ENCODE assay signal across 8 cellular contexts in the genomic region with DNA sequence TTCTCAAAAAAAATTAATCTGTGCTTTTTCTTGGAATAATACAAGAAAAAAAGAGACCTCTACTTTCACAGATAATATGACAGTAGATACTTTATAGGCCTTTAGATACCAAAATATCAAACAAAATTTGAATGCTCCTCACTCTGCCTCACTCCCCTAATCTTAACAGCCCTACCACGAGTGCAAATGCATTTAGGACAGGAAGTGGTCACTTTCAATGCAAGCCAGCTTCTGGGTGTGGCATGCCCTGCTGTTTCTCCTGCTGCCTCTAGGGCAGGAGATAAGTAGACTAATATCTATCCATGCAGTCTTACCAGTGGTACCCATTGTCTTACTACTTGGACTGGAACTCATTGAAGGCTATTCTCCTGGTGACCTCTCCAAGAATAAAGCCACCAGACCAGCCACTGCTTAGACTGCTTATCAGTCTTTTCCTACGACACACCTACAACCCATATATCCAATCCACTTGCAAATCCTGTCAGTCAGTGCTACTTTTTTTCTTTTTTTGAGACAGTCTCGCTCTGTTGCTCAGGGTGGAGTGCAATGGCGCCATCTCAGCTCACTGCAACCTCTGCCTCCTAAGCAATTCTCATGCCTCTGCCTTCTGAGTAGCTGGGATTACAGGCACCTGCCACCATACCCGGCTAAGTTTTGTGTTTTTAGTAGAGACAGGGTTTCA. TPM values are rescaled to one million over a fixed set of nuclear protein-coding genes. Genes with fewer than 3 reads are reported as not detected.
A peak's percentile ranks its signal among the peaks of the same experiment; 100 is the strongest.
DNase-seq lines count a peak whose midpoint lies in the region; ATAC-seq, FAIRE-seq and TF ChIP-seq lines count a peak whose summit lies in the region.

No MANE protein-coding gene starts in this region.

- 67 to 73% (median 70%) methylated on average over 5 of the region's 5 CpGs for WGBS in small intestine, 3 donors
- 73 to 76% methylated on average over 5 of the region's 5 CpGs for WGBS in tibial nerve, 2 donors

- H3K4me3 ChIP-seq in NB4 (ENCODE audit: low read depth, low read length), result no peak overlapping the region
- no peak overlapping the region for H3K4me3 ChIP-seq in brain microvascular endothelial cell (ENCODE audit: low read depth, low read length)
- no peak overlapping the region for H3K4me3 ChIP-seq in small intestine (ENCODE audit: low read depth in 1 of 2, low read length in 2 of 2)
- no peak overlapping the region for H3K4me3 ChIP-seq in tibial nerve

- no peaks in the 10 kb centered on the region for H3K36me3 ChIP-seq in brain microvascular endothelial cell (replicated peaks)
- H3K36me3 ChIP-seq in small intestine (ENCODE audit: control insufficient read depth in 2 of 2, insufficient read depth in 2 of 2, low read length in 2 of 2), result no peaks in the 10 kb centered on the region
- no peaks in the 10 kb centered on the region for H3K36me3 ChIP-seq in tibial nerve

- no peak for TF ChIP-seq POLR2A in NB4 (IDR thresholded peaks at IDR 0.05; ENCODE audit: extremely low read depth, insufficient read length)
- no peak for TF ChIP-seq POLR2A in tibial nerve (IDR thresholded peaks at IDR 0.05)

- in situ Hi-C loops in brain microvascular endothelial cell (cut with HindIII; ENCODE audit: low pct_ligation_motif_present, low sequenced_read_pairs), result no loop called here

- H3K27ac ChIP-seq in C4-2B (no peak overlapping the region), brain microvascular endothelial cell (no peak overlapping the region), small intestine (ENCODE audit: low read depth in 1 of 2, low read length in 1 of 2) (no peak overlapping the region), tibial nerve (no peak overlapping the region)

- no peak for TF ChIP-seq EP300 in tibial nerve (IDR thresholded peaks at IDR 0.05)

- no peaks in the 10 kb centered on the region for H3K27me3 ChIP-seq in brain microvascular endothelial cell (replicated peaks)
- peaks cover 0 to 2% of the 10 kb centered on the region in 2 donors for H3K27me3 ChIP-seq in small intestine (ENCODE audit: control insufficient read depth in 2 of 2, insufficient read depth in 2 of 2, low read length in 2 of 2)
- no peaks in the 10 kb centered on the region for H3K27me3 ChIP-seq in tibial nerve

- ATAC-seq in HG02678 (IDR thresholded peaks at IDR 0.05; ENCODE audit: unreplicated experiment), result peak; percentile 99

- no peaks in the 10 kb centered on the region for H3K9me3 ChIP-seq in small intestine (ENCODE audit: control insufficient read depth, low read depth)
- no peaks in the 10 kb centered on the region for H3K9me3 ChIP-seq in tibial nerve

- peak; percentile 52 for TF ChIP-seq CTCF in C4-2B (conservative IDR thresholded peaks at IDR 0.05)
- peak; percentile 65 for TF ChIP-seq CTCF in NB4 (IDR thresholded peaks at IDR 0.05; ENCODE audit: low read depth, low read length)
- TF ChIP-seq CTCF in brain microvascular endothelial cell (IDR thresholded peaks at IDR 0.05; ENCODE audit: low read depth, low read length, missing control alignments), result peak; percentile 69
- no peak for TF ChIP-seq CTCF in tibial nerve (IDR thresholded peaks at IDR 0.05)

- H3K4me1 ChIP-seq in small intestine (ENCODE audit: control insufficient read depth in 2 of 2, insufficient read depth in 1 of 2, low read depth in 1 of 2, low read length in 1 of 2) (peaks cover 0 to 2% of the 10 kb centered on the region in 2 donors), tibial nerve (no peaks in the 10 kb centered on the region)

- FAIRE-seq in GM18507 (lab: Jason Lieb, UNC) (peak; percentile 81), small intestine (lab: Jason Lieb, UNC) (no peak)

- peak; percentile 45 for DNase-seq in GM18507 (ENCODE audit: extremely low spot score, insufficient read length, low read depth)
- DNase-seq in NB4 (ENCODE audit: low read depth), result peak; percentile 83
- DNase-seq in brain microvascular endothelial cell, result peak; percentile 12
- DNase-seq in small intestine, result peak; percentile 25
- DNase-seq in NCI-H2227 (lab: John Stamatoyannopoulos, UW; ENCODE audit: unreplicated experiment), result no peak
- no peak for DNase-seq in tibial nerve (ENCODE audit: low spot score in 2 of 2)

RNA-seq across cellular contexts. Expression of a gene that starts 23.0 kb away (rescaled TPM):
- under 1 TPM in 2 of 3 donors, not detected in 1; under 0.01 to 0.85 TPM for polyA plus RNA-seq in small intestine
- 10 to 100 TPM in 1 of 4 donors, 1 to 10 TPM in 3; 1.5 to 12.6 (median 2.8) TPM for total RNA-seq in tibial nerve

RNA-seq across cellular contexts. Expression of a gene that starts 24.3 kb away (rescaled TPM):
- polyA plus RNA-seq in small intestine, result 10 to 100 TPM in 1 of 3 donors, 1 to 10 TPM in 2; 4.3 to 12.9 (median 6.7) TPM
- 100 to 1,000 TPM in 1 of 4 donors, 10 to 100 TPM in 3; 51.6 to 100 (median 89.5) TPM for total RNA-seq in tibial nerve

Comparison
In these comparisons a context has a peak if more than half of its experiments do, and no peak if none do; other contexts are left out.
1. CTCF ChIP-seq: peak in C4-2B (single experiment), NB4 (single experiment) and brain microvascular endothelial cell (single experiment); none in tibial nerve (0 of 5).
2. DNase-seq: peak in GM18507 (single experiment), NB4 (single experiment), brain microvascular endothelial cell (single experiment) and small intestine (single experiment); none in NCI-H2227 (single experiment) and tibial nerve (0 of 2).